In the genomic region with DNA sequence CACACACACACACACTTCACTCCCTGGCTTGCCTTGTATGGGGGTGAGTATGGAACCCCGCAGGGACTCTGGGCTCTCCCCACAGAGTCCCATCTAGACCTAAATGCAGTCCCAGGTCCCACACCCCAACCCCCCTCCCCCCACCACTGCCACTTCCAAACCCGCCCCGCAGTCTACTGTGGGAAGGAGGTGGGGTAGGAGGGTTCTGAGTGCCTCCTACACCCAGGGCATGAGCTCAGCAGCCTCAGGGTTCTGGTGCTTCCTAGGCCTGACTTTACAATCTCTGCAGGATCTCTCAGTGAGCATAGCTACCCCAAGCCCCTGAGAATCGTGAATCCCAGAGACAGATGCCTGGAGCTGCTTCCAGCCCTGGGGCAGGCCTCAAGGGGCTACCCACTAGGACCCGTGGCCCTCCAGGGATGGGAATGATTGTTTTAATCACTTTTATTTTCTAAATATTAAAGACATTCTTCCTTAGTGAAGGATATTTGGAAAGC, we compare ENCODE assay signal across 11 cellular contexts. TPM values are rescaled to one million over a fixed set of nuclear protein-coding genes. Genes with fewer than 3 reads are reported as not detected.
A peak's percentile ranks its signal among the peaks of the same experiment; 100 is the strongest.
DNase-seq lines count a peak whose midpoint lies in the region; ATAC-seq and TF ChIP-seq lines count a peak whose summit lies in the region.
"Had no signal": no experiment of that assay in that cellular context is flagged by ENCODE, and none has a peak within 500 bp of the region (broad histone marks: within the 10 kb centered on the region; RNA-seq: fewer than 3 reads in every experiment).

No MANE protein-coding gene starts in this region.

- no peak for TF ChIP-seq CTCF in endodermal cell (conservative IDR thresholded peaks at IDR 0.05)
- TF ChIP-seq CTCF in gastrocnemius medialis (IDR thresholded peaks at IDR 0.05 in 4 of 5, conservative IDR thresholded peaks at IDR 0.05 in 1 of 5) = no peak

- DNase-seq in T-helper 2 cell treated with Interferon-gamma antibody and Interleukin-4, amounts not matched to agents 5 μg/mL and 100 μg/mL, for 36 hours (ENCODE audit: low spot score) = no peak
- DNase-seq in T-helper 2 cell (no peak), SK-N-MC (ENCODE audit: low read depth, low spot score) (no peak), endodermal cell (no peak), gastrocnemius medialis (no peak), medulla oblongata (ENCODE audit: extremely low spot score) (no peak)
- DNase-seq: lower lobe of right lung, NCI-H2107, thyroid gland had no signal

- H3K4me3 ChIP-seq in SK-N-MC (no peak overlapping the region; the same call in 1 of the 2 replicates), endodermal cell (ENCODE audit: low read length) (no peak overlapping the region), gastrocnemius medialis (no peak overlapping the region)

- ATAC-seq in gastrocnemius medialis (no peak), HG02885 (IDR thresholded peaks at IDR 0.05; ENCODE audit: poor library complexity, unreplicated experiment) (no peak), GM21423 (IDR thresholded peaks at IDR 0.05; ENCODE audit: unreplicated experiment) (no peak)

- H3K27ac Mint-ChIP-seq in T-helper 2 cell treated with Interferon-gamma antibody and Interleukin-4, amounts not matched to agents 5 μg/mL and 100 μg/mL, for 36 hours = no peak overlapping the region
- H3K27ac Mint-ChIP-seq in endodermal cell = no peak overlapping the region

- H3K4me3 Mint-ChIP-seq in T-helper 2 cell treated with Interferon-gamma antibody and Interleukin-4, amounts not matched to agents 5 μg/mL and 100 μg/mL, for 36 hours = peak overlapping the region; percentile 59
- peak overlapping the region; percentile 51 for H3K4me3 Mint-ChIP-seq in endodermal cell

- H3K9ac ChIP-seq in SK-N-MC (ENCODE audit: insufficient read length) (no peak overlapping the region), endodermal cell (ENCODE audit: extremely low read depth, low read length, poor library complexity, severe bottlenecking) (no peak overlapping the region)

- H3K4me1 Mint-ChIP-seq in T-helper 2 cell treated with Interferon-gamma antibody and Interleukin-4, amounts not matched to agents 5 μg/mL and 100 μg/mL, for 36 hours (ENCODE audit: low read depth) = peaks cover 3% of the 10 kb centered on the region
- H3K4me1 Mint-ChIP-seq in endodermal cell = peaks cover 13% of the 10 kb centered on the region

- peaks cover 20% of the 10 kb centered on the region for H3K27me3 Mint-ChIP-seq in T-helper 2 cell treated with Interferon-gamma antibody and Interleukin-4, amounts not matched to agents 5 μg/mL and 100 μg/mL, for 36 hours (ENCODE audit: low read depth)
- peaks cover 26% of the 10 kb centered on the region for H3K27me3 Mint-ChIP-seq in endodermal cell (ENCODE audit: insufficient read depth)

- no peaks in the 10 kb centered on the region for H3K36me3 Mint-ChIP-seq in T-helper 2 cell treated with Interferon-gamma antibody and Interleukin-4, amounts not matched to agents 5 μg/mL and 100 μg/mL, for 36 hours (ENCODE audit: low read depth)
- H3K36me3 Mint-ChIP-seq in endodermal cell (ENCODE audit: low read depth) = no peaks in the 10 kb centered on the region

- H3K27ac ChIP-seq in SK-N-MC = peak overlapping the region; percentile 78
- no peak overlapping the region for H3K27ac ChIP-seq in endodermal cell (ENCODE audit: low read depth, low read length)
- H3K27ac ChIP-seq in gastrocnemius medialis = peak overlapping the region; percentile 86 to 100 (median 96)

- in situ Hi-C loops in gastrocnemius medialis (cut with MboI; ENCODE audit: low sequenced_read_pairs in 4 of 4) = loop anchor here in 1 of 4 donors (10.0 kb wide), 1 partner anchor 132 kb away; the partner anchor contains the start of gene UBAC1

- H3K27me3 ChIP-seq in endodermal cell (ENCODE audit: control insufficient read depth, insufficient read depth, low read length, poor library complexity, severe bottlenecking) = peaks cover 5% of the 10 kb centered on the region
- H3K27me3 ChIP-seq in gastrocnemius medialis = no peaks in the 10 kb centered on the region
- H3K27me3 ChIP-seq: thyroid gland had no signal

- no peak for TF ChIP-seq POLR2A in gastrocnemius medialis (IDR thresholded peaks at IDR 0.05)

- no peaks in the 10 kb centered on the region for H3K9me3 ChIP-seq in SK-N-MC (ENCODE audit: low read depth, low read length)
- H3K9me3 ChIP-seq in endodermal cell (ENCODE audit: control insufficient read depth, low read length) = no peaks in the 10 kb centered on the region
- H3K9me3 ChIP-seq in gastrocnemius medialis = no peaks in the 10 kb centered on the region
- H3K9me3 ChIP-seq: lower lobe of right lung, thyroid gland had no signal

- intact Hi-C loops in gastrocnemius medialis (cut with DNase I; ENCODE audit: low total_unique reads) = no loop called here

- H3K4me1 ChIP-seq in endodermal cell (ENCODE audit: control insufficient read depth, insufficient read depth, low read length) (peaks cover 18% of the 10 kb centered on the region), gastrocnemius medialis (peaks cover 28 to 36% of the 10 kb centered on the region in 2 donors)

- H3K36me3 ChIP-seq in SK-N-MC (ENCODE audit: insufficient read depth, low read length) (peaks cover 7% of the 10 kb centered on the region; the same call in 1 of the 2 replicates), endodermal cell (ENCODE audit: control insufficient read depth, insufficient read depth, low read length) (peaks cover 4% of the 10 kb centered on the region), gastrocnemius medialis (no peaks in the 10 kb centered on the region)
- H3K36me3 ChIP-seq: thyroid gland had no signal

- WGBS in endodermal cell (ENCODE audit: insufficient coverage in 1 of 2, insufficient read length in 1 of 2), 2 experiments = 50 to 81% methylated on average over 1 to 3 of the region's 5 CpGs

- no peaks in the 10 kb centered on the region for H3K9me3 Mint-ChIP-seq in T-helper 2 cell treated with Interferon-gamma antibody and Interleukin-4, amounts not matched to agents 5 μg/mL and 100 μg/mL, for 36 hours
- no peaks in the 10 kb centered on the region for H3K9me3 Mint-ChIP-seq in endodermal cell

RNA-seq across cellular contexts. Expression of gene NACC2, which starts 1.5 kb away (rescaled TPM):
- total RNA-seq in endodermal cell (10 to 100 TPM; 12.4 to 16.7 TPM), gastrocnemius medialis (10 to 100 TPM; 26.0 to 51.7 (median 43.5) TPM)
- polyA plus RNA-seq in endodermal cell (2013, experiment 1 of 2) = 6.4 TPM
- polyA plus RNA-seq in endodermal cell (2013, experiment 2 of 2) = 6.8 TPM

RNA-seq across cellular contexts. Expression of gene TMEM250, which starts 22.1 kb away (rescaled TPM):
- total RNA-seq in endodermal cell (10 to 100 TPM; 56.4 to 58.4 TPM), gastrocnemius medialis (10 to 100 TPM; 25.7 to 46.9 (median 41.5) TPM)
- polyA plus RNA-seq in endodermal cell (2013, experiment 1 of 2) = 28.9 TPM
- 28.8 TPM for polyA plus RNA-seq in endodermal cell (2013, experiment 2 of 2)
